11 cellular contexts compared by ENCODE assay signal in the genomic region with DNA sequence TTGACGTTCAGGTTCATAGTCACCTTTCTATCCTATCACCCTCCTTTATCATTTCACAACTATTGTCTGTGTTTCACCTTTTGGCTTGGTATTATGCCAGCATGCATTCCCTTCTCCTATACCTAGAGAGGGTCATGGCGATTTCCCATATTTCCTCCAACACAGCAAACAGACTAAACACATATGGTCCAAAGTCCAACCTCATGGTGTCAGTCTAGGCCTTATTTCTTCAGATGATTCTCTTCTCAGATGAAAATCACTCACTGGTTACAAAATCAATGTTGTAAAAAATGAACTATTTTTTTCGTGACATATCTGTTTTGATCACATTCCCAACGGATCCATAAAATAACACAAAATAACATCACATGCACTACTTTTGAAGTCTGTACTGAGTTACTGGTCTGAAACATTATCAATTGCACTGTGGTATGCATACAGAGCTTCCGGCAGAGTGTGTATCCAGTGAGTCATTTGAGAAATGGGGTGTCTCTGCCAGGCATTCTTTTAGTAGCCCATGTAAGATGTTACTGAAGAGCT.
A peak's percentile ranks its signal among the peaks of the same experiment; 100 is the strongest.
DNase-seq lines count a peak whose midpoint lies in the region; TF ChIP-seq lines count a peak whose summit lies in the region.
"Had no signal": no experiment of that assay in that cellular context is flagged by ENCODE, and none has a peak within 500 bp of the region (broad histone marks: within the 10 kb centered on the region; RNA-seq: fewer than 3 reads in every experiment).

No MANE protein-coding gene starts in this region.

- no peak overlapping the region for H4K91ac ChIP-seq in H9 (ENCODE audit: insufficient read length, low read depth, low read length)

- H3K56ac ChIP-seq in H9 (ENCODE audit: insufficient read length, low read depth, low read length) = no peak overlapping the region

- H3K79me2 ChIP-seq in GM23248 (ENCODE audit: insufficient read depth) (no peaks in the 10 kb centered on the region), H9 (ENCODE audit: insufficient read depth, low read length) (no peaks in the 10 kb centered on the region)

- peaks cover 45% of the 10 kb centered on the region for H3F3A ChIP-seq in GM23248 (ENCODE audit: insufficient read depth)

- no peak overlapping the region for H3K27ac Mint-ChIP-seq in H9
- H3K27ac Mint-ChIP-seq: dendritic cell treated with granulocyte-macrophage colony-stimulating factor and Interleukin-4, amounts not matched to agents 40 ng/mL and 50 ng/mL, for 4 days; naive thymus-derived CD8-positive, alpha-beta T cell; stimulated activated naive B cell treated with anti-CD40 and anti-IgM and Interleukin-4, amounts not matched to agents 10 μg/mL and 1 μg/mL and 100 μg/mL, for 72 hours had no signal

- H3K9ac ChIP-seq in GM23248 (no peak overlapping the region), skeletal muscle satellite cell (ENCODE audit: low read depth, low read length) (peak overlapping the region; percentile 15), H9 (ENCODE audit: extremely low read depth, insufficient read length, low read length) (no peak overlapping the region)

- H3K4me3 Mint-ChIP-seq in H9 = no peak overlapping the region
- H3K4me3 Mint-ChIP-seq: dendritic cell treated with granulocyte-macrophage colony-stimulating factor and Interleukin-4, amounts not matched to agents 40 ng/mL and 50 ng/mL, for 4 days; naive thymus-derived CD8-positive, alpha-beta T cell; stimulated activated naive B cell treated with anti-CD40 and anti-IgM and Interleukin-4, amounts not matched to agents 10 μg/mL and 1 μg/mL and 100 μg/mL, for 72 hours had no signal

- H3K27me3 ChIP-seq in GM23248 (replicated peaks; ENCODE audit: insufficient read depth) = no peaks in the 10 kb centered on the region
- H3K27me3 ChIP-seq in skeletal muscle satellite cell (ENCODE audit: control insufficient read depth, insufficient read depth, low read length) = no peaks in the 10 kb centered on the region
- no peaks in the 10 kb centered on the region for H3K27me3 ChIP-seq in H9 (ENCODE audit: insufficient read depth, low read length)
- H3K27me3 ChIP-seq in transverse colon = no peaks in the 10 kb centered on the region

- H2BK20ac ChIP-seq in H9 (ENCODE audit: low read depth, low read length, poor library complexity, severe bottlenecking) = no peak overlapping the region

- H3K79me1 ChIP-seq in H9 (ENCODE audit: insufficient read depth, low read depth, low read length, poor library complexity, severe bottlenecking) = no peaks in the 10 kb centered on the region

- no peak overlapping the region for H2BK5ac ChIP-seq in H9 (ENCODE audit: insufficient read length, low read length)

- no peak overlapping the region for H2BK15ac ChIP-seq in H9 (ENCODE audit: low read depth, low read length)

- no peak overlapping the region for H4K5ac ChIP-seq in H9 (ENCODE audit: insufficient read length, low read depth, low read length)

- POLR2A ChIA-PET in RWPE1 (lab: Yijun Ruan, JAX; ENCODE audit: low non-redundant PET) = no interaction called here

- TF ChIP-seq POLR2A in transverse colon (IDR thresholded peaks at IDR 0.05) = no peak

- no peaks in the 10 kb centered on the region for H3K23me2 ChIP-seq in H9 (ENCODE audit: insufficient read length, low read depth, low read length, poor library complexity, severe bottlenecking)

- no peak overlapping the region for H3K14ac ChIP-seq in H9 (ENCODE audit: insufficient read depth, low read length)

- 0 out of 2 replicates have a peak overlapping the region, but pooled peaks have one; percentile 11 for H3K27ac ChIP-seq in GM23248
- no peak overlapping the region for H3K27ac ChIP-seq in RWPE1
- H3K27ac ChIP-seq in H9 (ENCODE audit: insufficient read length, low read depth, low read length) = no peak overlapping the region
- no peak overlapping the region for H3K27ac ChIP-seq in transverse colon

- H3K9me3 ChIP-seq in GM23248 (ENCODE audit: low read depth) (no peaks in the 10 kb centered on the region), skeletal muscle satellite cell (replicated peaks; ENCODE audit: low read length) (no peaks in the 10 kb centered on the region), H9 (ENCODE audit: control insufficient read depth, low read depth, low read length) (no peaks in the 10 kb centered on the region), transverse colon (no peaks in the 10 kb centered on the region)

- H3K4me3 ChIP-seq in GM23248 (no peak overlapping the region), skeletal muscle satellite cell (ENCODE audit: low read length) (no peak overlapping the region), transverse colon (no peak overlapping the region)

- H3K4me2 ChIP-seq in GM23248 (ENCODE audit: unreplicated experiment) = peak overlapping the region; percentile 29
- H3K4me2 ChIP-seq in skeletal muscle satellite cell (ENCODE audit: low read length) = peak overlapping the region; percentile 39
- no peak overlapping the region for H3K4me2 ChIP-seq in H9 (ENCODE audit: insufficient read depth, insufficient read length, low read length)

- H3K4me1 Mint-ChIP-seq in H9 = no peaks in the 10 kb centered on the region
- H3K4me1 Mint-ChIP-seq: naive thymus-derived CD8-positive, alpha-beta T cell; stimulated activated naive B cell treated with anti-CD40 and anti-IgM and Interleukin-4, amounts not matched to agents 10 μg/mL and 1 μg/mL and 100 μg/mL, for 72 hours had no signal

- no peaks in the 10 kb centered on the region for H3K36me3 Mint-ChIP-seq in H9 (ENCODE audit: insufficient read depth in 1 of 3, low read depth in 3 of 3)
- H3K36me3 Mint-ChIP-seq: naive thymus-derived CD8-positive, alpha-beta T cell; stimulated activated naive B cell treated with anti-CD40 and anti-IgM and Interleukin-4, amounts not matched to agents 10 μg/mL and 1 μg/mL and 100 μg/mL, for 72 hours had no signal

- H2AFZ ChIP-seq in GM23248 (no peak overlapping the region), H9 (ENCODE audit: low read length) (no peak overlapping the region)

- H2BK120ac ChIP-seq in H9 (ENCODE audit: low read depth, low read length, poor library complexity, severe bottlenecking) = no peak overlapping the region

- H3K27me3 Mint-ChIP-seq in H9 (ENCODE audit: low read depth) = no peaks in the 10 kb centered on the region
- H3K27me3 Mint-ChIP-seq: dendritic cell treated with granulocyte-macrophage colony-stimulating factor and Interleukin-4, amounts not matched to agents 40 ng/mL and 50 ng/mL, for 4 days; stimulated activated naive B cell treated with anti-CD40 and anti-IgM and Interleukin-4, amounts not matched to agents 10 μg/mL and 1 μg/mL and 100 μg/mL, for 72 hours had no signal

- H3K4me1 ChIP-seq in GM23248 (ENCODE audit: insufficient read depth) (peaks cover 37% of the 10 kb centered on the region), skeletal muscle satellite cell (ENCODE audit: control insufficient read depth, insufficient read depth, low read length) (peaks cover 35% of the 10 kb centered on the region), H9 (ENCODE audit: insufficient read depth, low read length) (no peaks in the 10 kb centered on the region), transverse colon (no peaks in the 10 kb centered on the region)

- H4K20me1 ChIP-seq in GM23248 (ENCODE audit: insufficient read depth) = no peaks in the 10 kb centered on the region
- no peaks in the 10 kb centered on the region for H4K20me1 ChIP-seq in H9 (ENCODE audit: control insufficient read depth, insufficient read depth, insufficient read length)

- no peak overlapping the region for H2BK12ac ChIP-seq in H9 (ENCODE audit: insufficient read length, low read depth, low read length)

- no peak overlapping the region for H3K18ac ChIP-seq in H9 (ENCODE audit: insufficient read length, low read depth, low read length)

- no peak overlapping the region for H3T11ph ChIP-seq in H9 (ENCODE audit: low read length)

- H3K23ac ChIP-seq in H9 (ENCODE audit: insufficient read length, low read depth, low read length) = no peak overlapping the region

- TF ChIP-seq CTCF in RWPE1 (conservative IDR thresholded peaks at IDR 0.05; ENCODE audit: low read depth) = no peak
- no peak for TF ChIP-seq CTCF in H9 (conservative IDR thresholded peaks at IDR 0.05)
- no peak for TF ChIP-seq CTCF in transverse colon (IDR thresholded peaks at IDR 0.05)

- H2AK5ac ChIP-seq in H9 (ENCODE audit: insufficient read length, low read length) = no peak overlapping the region

- no peaks in the 10 kb centered on the region for H3K9me3 Mint-ChIP-seq in H9
- H3K9me3 Mint-ChIP-seq: dendritic cell treated with granulocyte-macrophage colony-stimulating factor and Interleukin-4, amounts not matched to agents 40 ng/mL and 50 ng/mL, for 4 days; naive thymus-derived CD8-positive, alpha-beta T cell; stimulated activated naive B cell treated with anti-CD40 and anti-IgM and Interleukin-4, amounts not matched to agents 10 μg/mL and 1 μg/mL and 100 μg/mL, for 72 hours had no signal

- intact Hi-C loops in transverse colon (cut with DNase I; ENCODE audit: low total_unique reads) = no loop called here

- WGBS in GM23248 (ENCODE audit: low coverage in 1 of 2, low lambda C conversion rate in 2 of 2, missing lambda C conversion rate in 2 of 2), 2 experiments = 28 to 29% methylated on average over 5 of the region's 5 CpGs
- no CpG with 5 or more reads among the region's 5 CpGs for WGBS in H9 (ENCODE audit: extremely low coverage, insufficient read length, low lambda C conversion rate)
- WGBS in transverse colon (ENCODE audit: low coverage in 1 of 2), 2 donors = 76 to 80% methylated on average over 5 of the region's 5 CpGs

- CTCF ChIA-PET in RWPE1 (lab: Yijun Ruan, JAX) = interaction anchor here (0.6 to 1.2 kb wide), 3 partner anchors 1460 to 1676 kb away, joined by 3 read pairs; no protein-coding TSS in a partner anchor

- DNase-seq in GM23248 (peak; percentile 83), RWPE1 (ENCODE audit: low spot score) (peak; percentile 44), fibroblast of gingiva (ENCODE audit: low read depth) (peak; percentile 78), H9 (no peak), transverse colon (no peak), hypothalamus (lab: John Stamatoyannopoulos, UW) (no peak)
- DNase-seq: DMS79 treated with DMSO at 0.1 percent for 48 hours; naive thymus-derived CD8-positive, alpha-beta T cell; stimulated activated naive B cell treated with anti-CD40 and anti-IgM and Interleukin-4, amounts not matched to agents 10 μg/mL and 1 μg/mL and 100 μg/mL, for 72 hours had no signal

- H3K36me3 ChIP-seq in GM23248 (ENCODE audit: low read depth) = no peaks in the 10 kb centered on the region
- H3K36me3 ChIP-seq in skeletal muscle satellite cell (ENCODE audit: insufficient read depth, low read length) = no peaks in the 10 kb centered on the region
- H3K36me3 ChIP-seq in transverse colon = no peaks in the 10 kb centered on the region

- H3K9me2 ChIP-seq in GM23248 (ENCODE audit: insufficient read depth) = no peaks in the 10 kb centered on the region

- H3K4ac ChIP-seq in H9 (ENCODE audit: low read depth, low read length) = no peak overlapping the region

- TF ChIP-seq EP300 in transverse colon (IDR thresholded peaks at IDR 0.05; ENCODE audit: low read depth) = no peak

- no peak overlapping the region for H4K8ac ChIP-seq in H9 (replicated peaks; ENCODE audit: insufficient read length, low read depth, low read length)

- in situ Hi-C loops in GM23248 (cut with MboI) = no loop called here
- in situ Hi-C loops in transverse colon (cut with MboI; ENCODE audit: low pct_ligation_motif_present in 1 of 4, low pct_unique_long_range_greater_than_20kb in 1 of 4, low sequenced_read_pairs in 3 of 4) = no loop called here

Comparison
In these comparisons a context has a peak if more than half of its experiments do, and no peak if none do; other contexts are left out.
1. DNase-seq: peak in GM23248 (single experiment), RWPE1 (single experiment) and fibroblast of gingiva (single experiment); none in H9 (single experiment), transverse colon (single experiment) and hypothalamus (0 of 51).